19 cellular contexts compared by ENCODE assay signal in the genomic region with DNA sequence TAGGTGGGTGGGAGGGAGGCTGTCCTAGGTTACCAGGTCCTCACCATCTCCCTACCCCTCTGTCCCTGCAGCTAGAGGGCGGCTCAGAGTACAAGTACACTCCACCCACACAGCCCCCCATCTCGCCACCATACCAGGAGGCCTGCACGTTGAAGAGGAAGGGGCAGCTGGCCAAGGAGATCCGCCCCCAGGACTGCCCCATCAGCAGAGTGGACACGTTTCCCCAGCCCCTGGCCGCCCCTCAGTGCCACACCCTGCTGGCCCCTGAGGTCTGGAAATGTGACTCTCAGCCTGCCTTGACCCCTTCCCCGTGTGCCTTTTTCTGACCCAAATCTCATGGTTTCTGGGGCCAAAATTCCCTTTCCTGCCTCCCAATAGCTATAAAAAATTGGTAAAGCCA. TPM values are rescaled to one million over a fixed set of nuclear protein-coding genes. Genes with fewer than 3 reads are reported as not detected.
DNase-seq lines count a peak whose midpoint lies in the region; TF ChIP-seq lines count a peak whose summit lies in the region.
"Had no signal": no experiment of that assay in that cellular context is flagged by ENCODE, and none has a peak within 500 bp of the region (broad histone marks: within the 10 kb centered on the region; RNA-seq: fewer than 3 reads in every experiment).

No MANE protein-coding gene starts in this region.

- H3K9me3 Mint-ChIP-seq in activated T-cell treated with anti-CD3 and anti-CD28 coated beads, Interleukin-2, amount 50 U/mL, for 24 hours, result no peaks in the 10 kb centered on the region
- H3K9me3 Mint-ChIP-seq in type B pancreatic cell, result peaks cover under 1% of the 10 kb centered on the region
- H3K9me3 Mint-ChIP-seq: CD4-positive, CD25-positive, alpha-beta regulatory T cell; CD8-positive, alpha-beta T cell; HFFc6 had no signal

- H4K8ac ChIP-seq in trophoblast cell (ENCODE audit: low read depth, low read length) (no peak overlapping the region), mesenchymal stem cell (ENCODE audit: low read length) (no peak overlapping the region)

- peaks cover 18% of the 10 kb centered on the region for H3K4me1 Mint-ChIP-seq in activated T-cell treated with anti-CD3 and anti-CD28 coated beads, Interleukin-2, amount 50 U/mL, for 24 hours (ENCODE audit: low read depth)
- peaks cover 2% of the 10 kb centered on the region for H3K4me1 Mint-ChIP-seq in type B pancreatic cell (ENCODE audit: unreplicated experiment)

- H3K18ac ChIP-seq in trophoblast cell (ENCODE audit: low read length), result no peak overlapping the region
- no peak overlapping the region for H3K18ac ChIP-seq in mesenchymal stem cell (ENCODE audit: low read depth in 1 of 2, low read length in 2 of 2)

- H3K79me2 ChIP-seq in trophoblast cell (ENCODE audit: control insufficient read depth, insufficient read depth, low read length, poor library complexity), result no peaks in the 10 kb centered on the region

- no peak overlapping the region for H2AFZ ChIP-seq in trophoblast cell (ENCODE audit: insufficient read depth, low read length, poor library complexity)
- no peak overlapping the region for H2AFZ ChIP-seq in mesenchymal stem cell (ENCODE audit: low read depth, low read length)

- H3K9me3 ChIP-seq in trophoblast cell (ENCODE audit: insufficient read depth, low read depth, low read length) (no peaks in the 10 kb centered on the region), breast epithelium (no peaks in the 10 kb centered on the region), mesenchymal stem cell (ENCODE audit: control insufficient read depth, low read length) (no peaks in the 10 kb centered on the region)
- H3K9me3 ChIP-seq: BLaER1, Caco-2, HAP-1 had no signal

- no peak overlapping the region for H2BK15ac ChIP-seq in mesenchymal stem cell (ENCODE audit: low read depth, poor library complexity, severe bottlenecking)

- H3K4me2 ChIP-seq in trophoblast cell (ENCODE audit: low read length) (no peak overlapping the region), mesenchymal stem cell (ENCODE audit: low read length, poor library complexity, severe bottlenecking) (no peak overlapping the region)
- H3K4me2 ChIP-seq: BLaER1 had no signal

- H4K12ac ChIP-seq in trophoblast cell (ENCODE audit: low read depth, low read length), result peak overlapping the region; percentile 30

- H2BK12ac ChIP-seq in trophoblast cell (ENCODE audit: low read length) (no peak overlapping the region), mesenchymal stem cell (ENCODE audit: low read length in 2 of 2) (no peak overlapping the region)

- H3K36me3 ChIP-seq in trophoblast cell (ENCODE audit: control insufficient read depth in 1 of 2, insufficient read depth in 2 of 2, low read length in 2 of 2) (peaks cover 35 to 43% of the 10 kb centered on the region in 2 experiments), breast epithelium (no peaks in the 10 kb centered on the region), mesenchymal stem cell (ENCODE audit: control insufficient read depth in 1 of 2, insufficient read depth in 2 of 2, low read depth in 1 of 2, low read length in 2 of 2) (peaks cover 39 to 54% of the 10 kb centered on the region in 2 experiments)

- H3K23ac ChIP-seq in trophoblast cell (ENCODE audit: low read length) (no peak overlapping the region), mesenchymal stem cell (ENCODE audit: low read length in 2 of 2) (no peak overlapping the region)

- no peak for TF ChIP-seq POLR2A in breast epithelium (IDR thresholded peaks at IDR 0.05)

- H3K4me3 ChIP-seq in trophoblast cell (ENCODE audit: low read depth, low read length), result no peak overlapping the region
- no peak overlapping the region for H3K4me3 ChIP-seq in breast epithelium
- no peak overlapping the region for H3K4me3 ChIP-seq in mesenchymal stem cell (ENCODE audit: insufficient read depth in 1 of 2, low read depth in 1 of 2, low read length in 2 of 2)
- H3K4me3 ChIP-seq: BLaER1, HAP-1 had no signal

- no CpG with 5 or more reads among the region's 7 CpGs for WGBS in trophoblast cell (ENCODE audit: extremely low coverage, insufficient coverage, insufficient read length)
- WGBS in mesenchymal stem cell, result 93% methylated on average over 6 of the region's 7 CpGs

- H3K4me1 ChIP-seq in trophoblast cell (ENCODE audit: control insufficient read depth in 1 of 2, insufficient read depth in 2 of 2, low read length in 2 of 2) (no peaks in the 10 kb centered on the region), breast epithelium (no peaks in the 10 kb centered on the region), mesenchymal stem cell (ENCODE audit: control insufficient read depth, insufficient read depth, low read depth, low read length) (peaks cover 14% of the 10 kb centered on the region)
- H3K4me1 ChIP-seq: BLaER1, Caco-2 had no signal

- peaks cover 12% of the 10 kb centered on the region for H3K27me3 Mint-ChIP-seq in activated T-cell treated with anti-CD3 and anti-CD28 coated beads, Interleukin-2, amount 50 U/mL, for 24 hours
- no peaks in the 10 kb centered on the region for H3K27me3 Mint-ChIP-seq in type B pancreatic cell
- H3K27me3 Mint-ChIP-seq: B cell; CD4-positive, CD25-positive, alpha-beta regulatory T cell had no signal

- TF ChIP-seq CTCF in type B pancreatic cell (conservative IDR thresholded peaks at IDR 0.05) (no peak), breast epithelium (IDR thresholded peaks at IDR 0.05) (no peak)

- peaks cover 81% of the 10 kb centered on the region for H3K36me3 Mint-ChIP-seq in activated T-cell treated with anti-CD3 and anti-CD28 coated beads, Interleukin-2, amount 50 U/mL, for 24 hours (ENCODE audit: low read depth)
- H3K36me3 Mint-ChIP-seq in type B pancreatic cell, result peaks cover 13% of the 10 kb centered on the region

- no peak overlapping the region for H3K14ac ChIP-seq in trophoblast cell (ENCODE audit: low read length)
- no peak overlapping the region for H3K14ac ChIP-seq in mesenchymal stem cell (ENCODE audit: low read length in 2 of 2)

- no peak overlapping the region for H4K91ac ChIP-seq in trophoblast cell (ENCODE audit: low read depth, low read length)
- no peak overlapping the region for H4K91ac ChIP-seq in mesenchymal stem cell (ENCODE audit: low read length)

- H3K4me3 Mint-ChIP-seq in activated T-cell treated with anti-CD3 and anti-CD28 coated beads, Interleukin-2, amount 50 U/mL, for 24 hours, result no peak overlapping the region
- H3K4me3 Mint-ChIP-seq in type B pancreatic cell, result no peak overlapping the region
- H3K4me3 Mint-ChIP-seq: B cell; CD4-positive, CD25-positive, alpha-beta regulatory T cell; CD8-positive, alpha-beta T cell; HFFc6 had no signal

- intact Hi-C loops in breast epithelium (cut with DNase I; ENCODE audit: low total_unique reads), result no loop called here

- H2BK5ac ChIP-seq in trophoblast cell (ENCODE audit: low read depth, low read length, poor library complexity), result no peak overlapping the region
- H2BK5ac ChIP-seq in mesenchymal stem cell (ENCODE audit: low read depth, low read length, poor library complexity, severe bottlenecking), result no peak overlapping the region

- H3K27me3 ChIP-seq in trophoblast cell (ENCODE audit: insufficient read depth, low read length) (no peaks in the 10 kb centered on the region), breast epithelium (peaks cover 0 to 22% of the 10 kb centered on the region in 2 donors), mesenchymal stem cell (ENCODE audit: control insufficient read depth in 1 of 2, insufficient read depth in 1 of 2, low read length in 2 of 2) (peaks cover 0 to 9% of the 10 kb centered on the region in 2 experiments)

- no peak overlapping the region for H2AK5ac ChIP-seq in trophoblast cell (ENCODE audit: low read length)
- H2AK5ac ChIP-seq in mesenchymal stem cell (ENCODE audit: low read length, severe bottlenecking), result no peak overlapping the region

- peak overlapping the region; percentile 98 for H3K27ac ChIP-seq in epithelial cell of prostate
- no peak overlapping the region for H3K27ac ChIP-seq in trophoblast cell (ENCODE audit: low read depth, low read length)
- no peak overlapping the region for H3K27ac ChIP-seq in breast epithelium
- no peak overlapping the region for H3K27ac ChIP-seq in mesenchymal stem cell (ENCODE audit: low read length, poor library complexity, severe bottlenecking)
- H3K27ac ChIP-seq: 22Rv1, BLaER1, C4-2B had no signal

- no peak for DNase-seq in activated T-cell treated with anti-CD3 and anti-CD28 coated beads, Interleukin-2, amount 50 U/mL, for 24 hours
- no peak for DNase-seq in activated T-cell treated with anti-CD3 and anti-CD28 coated beads for 4 hours
- DNase-seq in epithelial cell of prostate (ENCODE audit: low read depth, low spot score), result no peak
- no peak for DNase-seq in trophoblast cell
- no peak for DNase-seq in type B pancreatic cell (ENCODE audit: extremely low spot score, unreplicated experiment)
- no peak for DNase-seq in breast epithelium (ENCODE audit: low spot score in 2 of 2)
- DNase-seq in mesenchymal stem cell, result no peak
- DNase-seq: Caco-2; CD4-positive, CD25-positive, alpha-beta regulatory T cell; CD8-positive, alpha-beta T cell; DMS153; DND-41; GOT3; HFFc6 had no signal

- H3K4ac ChIP-seq in trophoblast cell (ENCODE audit: low read depth, low read length) (no peak overlapping the region), mesenchymal stem cell (ENCODE audit: low read depth in 1 of 2, low read length in 2 of 2) (no peak overlapping the region)

- H3K27ac Mint-ChIP-seq in activated T-cell treated with anti-CD3 and anti-CD28 coated beads, Interleukin-2, amount 50 U/mL, for 24 hours, result peak overlapping the region; percentile 37
- no peak overlapping the region for H3K27ac Mint-ChIP-seq in type B pancreatic cell
- H3K27ac Mint-ChIP-seq: B cell; CD4-positive, CD25-positive, alpha-beta regulatory T cell; CD8-positive, alpha-beta T cell; HFFc6 had no signal

- H3K79me1 ChIP-seq in trophoblast cell (ENCODE audit: low read length), result no peaks in the 10 kb centered on the region
- peaks cover 5% of the 10 kb centered on the region for H3K79me1 ChIP-seq in mesenchymal stem cell (replicated peaks; ENCODE audit: low read length, poor library complexity, severe bottlenecking)

- no peak overlapping the region for H3K9ac ChIP-seq in trophoblast cell (ENCODE audit: low read length)
- no peak overlapping the region for H3K9ac ChIP-seq in mesenchymal stem cell (ENCODE audit: low read length)
- H3K9ac ChIP-seq: BLaER1 had no signal

- H2BK120ac ChIP-seq in trophoblast cell (ENCODE audit: insufficient read depth, low read length, poor library complexity) (no peak overlapping the region), mesenchymal stem cell (ENCODE audit: low read depth, low read length) (no peak overlapping the region)

RNA-seq across cellular contexts. Expression of gene FTSJ1, which starts 6.5 kb away (rescaled TPM):
- 48.6 and 51.3 TPM in 2 replicates for polyA plus RNA-seq in trophoblast cell (2013)
- 35.3 and 46.4 TPM in 2 replicates for total RNA-seq in type B pancreatic cell (ENCODE audit: low replicate concordance)
- total RNA-seq in breast epithelium, result 10 to 100 TPM; 31.8 to 55.4 (median 34.8) TPM
- polyA plus RNA-seq in mesenchymal stem cell (2013, experiment 1 of 2), result 52.9 TPM
- polyA plus RNA-seq in mesenchymal stem cell (2013, experiment 2 of 2), result 53.1 TPM

RNA-seq across cellular contexts. Expression of gene SLC38A5, which starts 12.5 kb away (rescaled TPM):
- polyA plus RNA-seq in trophoblast cell (2013), result 0.71 and 0.86 TPM in 2 replicates
- total RNA-seq in type B pancreatic cell (ENCODE audit: low replicate concordance) (1.8 and 4.6 TPM in 2 replicates), breast epithelium (10 to 100 TPM in 1 of 3 donors, 1 to 10 TPM in 1, under 1 TPM in 1; 0.96 to 12.1 (median 3.8) TPM)
- polyA plus RNA-seq in mesenchymal stem cell (2013, experiment 1 of 2), result 12.1 TPM
- polyA plus RNA-seq in mesenchymal stem cell (2013, experiment 2 of 2), result 12.8 TPM

RNA-seq across cellular contexts. Expression of gene PORCN, which starts 26.3 kb away (rescaled TPM):
- polyA plus RNA-seq in trophoblast cell (2013), result 29.8 and 31.0 TPM in 2 replicates
- total RNA-seq in type B pancreatic cell (ENCODE audit: low replicate concordance) (3.6 and 10.0 TPM in 2 replicates), breast epithelium (10 to 100 TPM; 12.1 to 22.1 (median 17.0) TPM)
- polyA plus RNA-seq in mesenchymal stem cell (2013, experiment 1 of 2), result 12.1 TPM
- polyA plus RNA-seq in mesenchymal stem cell (2013, experiment 2 of 2), result 12.5 TPM

RNA-seq across cellular contexts. Expression of gene EBP, which starts 39.1 kb away (rescaled TPM):
- polyA plus RNA-seq in trophoblast cell (2013), result 118 TPM in 2 replicates
- total RNA-seq in type B pancreatic cell (ENCODE audit: low replicate concordance) (79.8 and 95.9 TPM in 2 replicates), breast epithelium (10 to 100 TPM; 20.3 to 22.0 (median 20.6) TPM)
- 98.9 TPM for polyA plus RNA-seq in mesenchymal stem cell (2013, experiment 1 of 2)
- polyA plus RNA-seq in mesenchymal stem cell (2013, experiment 2 of 2), result 97.3 TPM

RNA-seq across cellular contexts. Expression of gene TBC1D25, which starts 57.0 kb away (rescaled TPM):
- polyA plus RNA-seq in trophoblast cell (2013), result 7.7 and 7.9 TPM in 2 replicates
- total RNA-seq in type B pancreatic cell (ENCODE audit: low replicate concordance) (10.6 and 12.8 TPM in 2 replicates), breast epithelium (10 to 100 TPM; 11.3 to 13.0 (median 12.5) TPM)
- 11.5 TPM for polyA plus RNA-seq in mesenchymal stem cell (2013, experiment 1 of 2)
- 12.4 TPM for polyA plus RNA-seq in mesenchymal stem cell (2013, experiment 2 of 2)
